ENCODE assay signal across 12 cellular contexts in genomic region chr4:123362103-123362502, GRCh38.
"Had no signal": no experiment of that assay in that cellular context is flagged by ENCODE, and none has a peak within 500 bp of the region (broad histone marks: within the 10 kb centered on the region; RNA-seq: fewer than 3 reads in every experiment).

No MANE protein-coding gene starts in this region.

- H3K27me3 ChIP-seq: upper lobe of left lung had no signal

- H3K27ac Mint-ChIP-seq: activated CD8-positive, alpha-beta memory T cell treated with anti-CD3 and anti-CD28 coated beads, Interleukin-2, amount 10 ng/mL, durations not matched to agents 7 days and 5 days; activated naive CD8-positive, alpha-beta T cell treated with anti-CD3 and anti-CD28 coated beads, Interleukin-2, amount 10 ng/mL, durations not matched to agents 7 days and 5 days; activated T-cell treated with anti-CD3 and anti-CD28 coated beads, Interleukin-2, amount 50 U/mL, for 24 hours; naive thymus-derived CD8-positive, alpha-beta T cell; stimulated activated effector memory CD8-positive, alpha-beta T cell treated with anti-CD3 and anti-CD28 coated beads, Interleukin-12 subunit alpha, Interleukin-12 subunit beta, amount 100 ng/mL, for 72 hours; T-helper 2 cell treated with Interferon-gamma antibody and Interleukin-4, amounts not matched to agents 5 μg/mL and 100 μg/mL, for 36 hours had no signal

- ATAC-seq: activated CD8-positive, alpha-beta memory T cell treated with anti-CD3 and anti-CD28 coated beads, Interleukin-2, amount 10 ng/mL, durations not matched to agents 7 days and 5 days; lower lobe of right lung; naive thymus-derived CD8-positive, alpha-beta T cell; stimulated activated effector memory CD8-positive, alpha-beta T cell treated with anti-CD3 and anti-CD28 coated beads, Interleukin-12 subunit alpha, Interleukin-12 subunit beta, amount 100 ng/mL, for 72 hours had no signal

- H3K36me3 Mint-ChIP-seq: activated CD8-positive, alpha-beta memory T cell treated with anti-CD3 and anti-CD28 coated beads, Interleukin-2, amount 10 ng/mL, durations not matched to agents 7 days and 5 days; activated naive CD8-positive, alpha-beta T cell treated with anti-CD3 and anti-CD28 coated beads, Interleukin-2, amount 10 ng/mL, durations not matched to agents 7 days and 5 days; naive thymus-derived CD8-positive, alpha-beta T cell; stimulated activated effector memory CD8-positive, alpha-beta T cell treated with anti-CD3 and anti-CD28 coated beads, Interleukin-12 subunit alpha, Interleukin-12 subunit beta, amount 100 ng/mL, for 72 hours had no signal

- H3K36me3 ChIP-seq: lower lobe of right lung, upper lobe of left lung had no signal

- H3K9me3 ChIP-seq: lower lobe of right lung, upper lobe of left lung had no signal

- H3K4me3 Mint-ChIP-seq: activated CD8-positive, alpha-beta memory T cell treated with anti-CD3 and anti-CD28 coated beads, Interleukin-2, amount 10 ng/mL, durations not matched to agents 7 days and 5 days; activated naive CD8-positive, alpha-beta T cell treated with anti-CD3 and anti-CD28 coated beads, Interleukin-2, amount 10 ng/mL, durations not matched to agents 7 days and 5 days; activated T-cell treated with anti-CD3 and anti-CD28 coated beads, Interleukin-2, amount 50 U/mL, for 24 hours; naive thymus-derived CD8-positive, alpha-beta T cell; stimulated activated effector memory CD8-positive, alpha-beta T cell treated with anti-CD3 and anti-CD28 coated beads, Interleukin-12 subunit alpha, Interleukin-12 subunit beta, amount 100 ng/mL, for 72 hours; T-helper 2 cell treated with Interferon-gamma antibody and Interleukin-4, amounts not matched to agents 5 μg/mL and 100 μg/mL, for 36 hours had no signal

- H3K4me3 ChIP-seq: lower lobe of right lung, upper lobe of left lung had no signal

- H3K4me1 ChIP-seq: lower lobe of right lung had no signal

- DNase-seq: activated CD4-positive, alpha-beta T cell treated with anti-CD3 and anti-CD28 coated beads for 1 hour; activated CD4-positive, alpha-beta T cell treated with anti-CD3 and anti-CD28 coated beads, Interleukin-2, amount 50 U/mL, for 48 hours; activated CD8-positive, alpha-beta memory T cell treated with anti-CD3 and anti-CD28 coated beads, Interleukin-2, amount 10 ng/mL, durations not matched to agents 7 days and 5 days; activated effector memory CD4-positive, alpha-beta T cell treated with anti-CD3 and anti-CD28 coated beads, Interleukin-2, amount 50 U/mL, for 16 hours; activated naive CD8-positive, alpha-beta T cell treated with anti-CD3 and anti-CD28 coated beads, Interleukin-2, amount 10 ng/mL, durations not matched to agents 7 days and 5 days; activated T-cell treated with anti-CD3 and anti-CD28 coated beads, Interleukin-2, amount 50 U/mL, for 24 hours; effector CD8-positive, alpha-beta T cell; lower lobe of right lung; naive thymus-derived CD8-positive, alpha-beta T cell; upper lobe of left lung had no signal

- H3K27ac ChIP-seq: lower lobe of right lung had no signal

- H3K4me1 Mint-ChIP-seq: stimulated activated effector memory CD8-positive, alpha-beta T cell treated with anti-CD3 and anti-CD28 coated beads, Interleukin-12 subunit alpha, Interleukin-12 subunit beta, amount 100 ng/mL, for 72 hours had no signal

- H3K27me3 Mint-ChIP-seq: activated CD8-positive, alpha-beta memory T cell treated with anti-CD3 and anti-CD28 coated beads, Interleukin-2, amount 10 ng/mL, durations not matched to agents 7 days and 5 days had no signal

- H3K9me3 Mint-ChIP-seq: activated T-cell treated with anti-CD3 and anti-CD28 coated beads, Interleukin-2, amount 50 U/mL, for 24 hours; naive thymus-derived CD8-positive, alpha-beta T cell; stimulated activated effector memory CD8-positive, alpha-beta T cell treated with anti-CD3 and anti-CD28 coated beads, Interleukin-12 subunit alpha, Interleukin-12 subunit beta, amount 100 ng/mL, for 72 hours; T-helper 2 cell treated with Interferon-gamma antibody and Interleukin-4, amounts not matched to agents 5 μg/mL and 100 μg/mL, for 36 hours had no signal
